ENCODE assay signal across 18 cellular contexts in the genomic region with DNA sequence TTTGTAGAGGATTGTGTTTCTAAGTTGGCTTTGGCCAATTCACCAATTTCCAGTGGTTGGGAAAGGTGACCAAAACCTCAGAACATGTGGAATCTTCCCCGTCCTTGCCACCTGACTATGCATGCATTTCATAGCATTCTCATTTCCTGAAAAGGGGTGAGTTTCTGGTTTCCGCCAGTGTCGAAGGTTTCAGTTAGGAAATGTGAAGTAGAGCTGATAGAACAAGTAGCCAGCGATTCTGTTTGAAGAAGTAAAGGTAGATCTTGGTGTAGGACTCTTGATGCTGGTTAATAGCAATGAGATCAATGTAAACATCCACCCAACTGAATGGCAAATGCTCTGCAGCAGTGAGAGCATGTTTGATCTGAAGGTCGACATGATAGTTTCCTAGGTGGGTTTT. TPM values are rescaled to one million over a fixed set of nuclear protein-coding genes. Genes with fewer than 3 reads are reported as not detected.
A peak's percentile ranks its signal among the peaks of the same experiment; 100 is the strongest.
DNase-seq lines count a peak whose midpoint lies in the region; ATAC-seq, FAIRE-seq and TF ChIP-seq lines count a peak whose summit lies in the region.
"Had no signal": no experiment of that assay in that cellular context is flagged by ENCODE, and none has a peak within 500 bp of the region (broad histone marks: within the 10 kb centered on the region; RNA-seq: fewer than 3 reads in every experiment).

No MANE protein-coding gene starts in this region.

- peaks cover 4% of the 10 kb centered on the region for H3K9me3 Mint-ChIP-seq in type B pancreatic cell

- no peak overlapping the region for H3K27ac Mint-ChIP-seq in type B pancreatic cell
- H3K27ac Mint-ChIP-seq: CD4-positive, CD25-positive, alpha-beta regulatory T cell; HFFc6 had no signal

- H3K36me3 Mint-ChIP-seq in type B pancreatic cell = no peaks in the 10 kb centered on the region
- H3K36me3 Mint-ChIP-seq: CD4-positive, CD25-positive, alpha-beta regulatory T cell had no signal

- no peaks in the 10 kb centered on the region; the same call in none of the 2 replicates for H3K9me3 ChIP-seq in OCI-LY3 (ENCODE audit: insufficient read depth, low read length)
- H3K9me3 ChIP-seq: BE2C had no signal

- intact Hi-C loops in left colon (cut with DNase I, micrococcal nuclease) = no loop called here

- H3K79me2 ChIP-seq in OCI-LY3 (ENCODE audit: low read length) = no peaks in the 10 kb centered on the region

- no peak overlapping the region for H2AFZ ChIP-seq in OCI-LY3 (ENCODE audit: low read depth, low read length)

- H3K36me3 ChIP-seq in OCI-LY3 (replicated peaks; ENCODE audit: low read depth, low read length) = no peaks in the 10 kb centered on the region
- H3K36me3 ChIP-seq: BE2C had no signal

- peak overlapping the region; percentile 37 for H3K4me2 ChIP-seq in OCI-LY3 (ENCODE audit: low read length)

- H3K4me3 ChIP-seq in AG10803 (ENCODE audit: low read length) = no peak overlapping the region
- no peak overlapping the region for H3K4me3 ChIP-seq in OCI-LY3 (ENCODE audit: low read length)

- H3K4me1 Mint-ChIP-seq in type B pancreatic cell (ENCODE audit: unreplicated experiment) = no peaks in the 10 kb centered on the region
- H3K4me1 Mint-ChIP-seq: CD4-positive, CD25-positive, alpha-beta regulatory T cell had no signal

- peak; percentile 76 for FAIRE-seq in urothelium cell line (lab: Jason Lieb, UNC)

- no peak for ATAC-seq in left colon
- ATAC-seq: HCT116 had no signal

- no peaks in the 10 kb centered on the region for H4K20me1 ChIP-seq in OCI-LY3 (ENCODE audit: insufficient read depth, low read length)

- no peak overlapping the region for H3K27ac ChIP-seq in OCI-LY3 (ENCODE audit: low read length)

- no peaks in the 10 kb centered on the region for H3K27me3 Mint-ChIP-seq in type B pancreatic cell

- peaks cover 8% of the 10 kb centered on the region for H3K4me1 ChIP-seq in OCI-LY3 (ENCODE audit: low read length)
- H3K4me1 ChIP-seq: BE2C, Caco-2 had no signal

- H3K9ac ChIP-seq in OCI-LY3 (ENCODE audit: low read length) = no peak overlapping the region

- peaks cover 55% of the 10 kb centered on the region for H3K27me3 ChIP-seq in OCI-LY3 (ENCODE audit: low read depth, low read length)
- H3K27me3 ChIP-seq: BE2C had no signal

- TF ChIP-seq CTCF in AG10803 (conservative IDR thresholded peaks at IDR 0.05; ENCODE audit: low read length) (no peak), OCI-LY3 (IDR thresholded peaks at IDR 0.05; ENCODE audit: low read depth, low read length) (no peak), type B pancreatic cell (conservative IDR thresholded peaks at IDR 0.05) (no peak)

- DNase-seq in AG10803 (ENCODE audit: low read depth) (peak; percentile 2), HT1080 (ENCODE audit: low read depth) (peak; percentile 68), urothelium cell line (ENCODE audit: low spot score) (no peak), left colon (no peak), type B pancreatic cell (ENCODE audit: extremely low spot score, unreplicated experiment) (no peak)
- DNase-seq: BE2C; C1 segment of cervical spinal cord; Caco-2; CD4-positive, CD25-positive, alpha-beta regulatory T cell; DMS153; DMS79; GDM1; GOT3; H7; HFFc6 had no signal

- H3K4me3 Mint-ChIP-seq in type B pancreatic cell = no peak overlapping the region
- H3K4me3 Mint-ChIP-seq: CD4-positive, CD25-positive, alpha-beta regulatory T cell; HFFc6 had no signal

RNA-seq across cellular contexts. Expression of gene SMOC1, which starts 15.9 kb away (rescaled TPM):
- 0.97 and 1.5 TPM in 2 replicates for total RNA-seq in HT1080 (2014; rRNA removed; shearing (Covaris generic))
- polyA plus RNA-seq in HT1080 (2015; cell fraction: cytosol; rRNA removed) = 8.7 and 15.6 TPM in 2 replicates
- polyA plus RNA-seq in HT1080 (2015; cell fraction: nucleus; rRNA removed) = 6.4 and 10.3 TPM in 2 replicates
- total RNA-seq in left colon (under 1 TPM; 0.55 to 0.89 TPM), type B pancreatic cell (ENCODE audit: low replicate concordance) (7.2 and 20.7 TPM in 2 replicates)
- total RNA-seq: A172; CD4-positive, CD25-positive, alpha-beta regulatory T cell; HFFc6 had no signal
- polyA plus RNA-seq: CD4-positive, CD25-positive, alpha-beta regulatory T cell had no signal

Comparison
In these comparisons a context has a peak if more than half of its experiments do, and no peak if none do; other contexts are left out.
1. DNase-seq: peak in AG10803 (single experiment) and HT1080 (single experiment); none in urothelium cell line (single experiment), left colon (0 of 2) and type B pancreatic cell (single experiment).